16 cellular contexts compared by ENCODE assay signal in the genomic region with DNA sequence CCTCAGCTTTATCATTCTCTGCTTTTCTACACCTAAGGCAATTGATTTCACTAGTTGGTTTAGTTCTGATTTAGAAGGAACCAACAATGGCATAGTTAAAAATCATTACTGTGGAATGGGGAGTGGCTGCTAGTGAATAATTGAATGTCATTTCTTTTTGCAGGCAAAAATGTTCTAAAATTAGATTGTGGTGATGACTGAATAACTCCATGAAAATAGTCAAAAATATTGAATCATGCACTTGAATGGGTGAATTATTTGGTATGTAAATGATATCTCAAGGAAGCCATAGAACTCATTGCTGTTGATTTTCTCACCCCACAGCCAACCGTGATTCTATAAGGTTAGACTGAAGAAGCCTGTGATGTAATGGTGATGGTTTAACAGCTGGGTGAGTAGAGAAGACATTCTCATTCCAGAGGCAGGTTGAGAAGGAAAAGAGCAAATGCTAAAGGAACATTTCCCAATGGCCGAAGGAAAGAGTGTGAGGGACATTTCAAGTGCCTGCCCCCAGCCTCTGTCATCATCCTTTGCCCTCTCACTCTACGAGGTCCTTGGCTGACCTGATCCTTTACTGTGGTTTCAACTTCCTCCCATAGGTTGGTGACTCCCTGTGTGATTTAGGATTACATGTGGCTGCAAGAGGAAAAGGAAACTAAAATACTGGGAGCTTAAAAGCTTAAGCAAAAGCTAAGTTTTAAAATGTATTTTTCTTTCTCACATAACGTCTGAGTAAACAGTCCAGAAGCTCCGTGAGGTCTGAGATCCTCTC. TPM values are rescaled to one million over a fixed set of nuclear protein-coding genes. Genes with fewer than 3 reads are reported as not detected.
DNase-seq lines count a peak whose midpoint lies in the region; ATAC-seq and TF ChIP-seq lines count a peak whose summit lies in the region.
"Had no signal": no experiment of that assay in that cellular context is flagged by ENCODE, and none has a peak within 500 bp of the region (broad histone marks: within the 10 kb centered on the region; RNA-seq: fewer than 3 reads in every experiment).

No MANE protein-coding gene starts in this region.

- no peaks in the 10 kb centered on the region for H3K27me3 ChIP-seq in DND-41 (ENCODE audit: insufficient read depth, low read length, poor library complexity)
- H3K27me3 ChIP-seq in mesenchymal stem cell (ENCODE audit: control insufficient read depth in 1 of 2, insufficient read depth in 1 of 2, low read length in 2 of 2) = no peaks in the 10 kb centered on the region
- no peaks in the 10 kb centered on the region for H3K27me3 ChIP-seq in heart left ventricle
- H3K27me3 ChIP-seq: hepatocyte, tibial artery had no signal

- H2BK12ac ChIP-seq in mesenchymal stem cell (ENCODE audit: low read length in 2 of 2) = no peak overlapping the region

- TF ChIP-seq POLR2A in heart left ventricle (IDR thresholded peaks at IDR 0.05) = no peak

- H2BK15ac ChIP-seq in mesenchymal stem cell (ENCODE audit: low read depth, poor library complexity, severe bottlenecking) = no peak overlapping the region

- H3K18ac ChIP-seq in mesenchymal stem cell (ENCODE audit: low read depth in 1 of 2, low read length in 2 of 2) = no peak overlapping the region

- no peak overlapping the region for H2BK5ac ChIP-seq in mesenchymal stem cell (ENCODE audit: low read depth, low read length, poor library complexity, severe bottlenecking)

- H4K8ac ChIP-seq in mesenchymal stem cell (ENCODE audit: low read length) = no peak overlapping the region

- no peak overlapping the region for H3K4me2 ChIP-seq in DND-41 (ENCODE audit: insufficient read depth, low read length)
- no peak overlapping the region for H3K4me2 ChIP-seq in mesenchymal stem cell (ENCODE audit: low read length, poor library complexity, severe bottlenecking)
- H3K4me2 ChIP-seq: hepatocyte had no signal

- H3K36me3 ChIP-seq in DND-41 (ENCODE audit: insufficient read depth, low read length) (no peaks in the 10 kb centered on the region), mesenchymal stem cell (ENCODE audit: control insufficient read depth in 1 of 2, insufficient read depth in 2 of 2, low read depth in 1 of 2, low read length in 2 of 2) (no peaks in the 10 kb centered on the region), heart left ventricle (no peaks in the 10 kb centered on the region)
- H3K36me3 ChIP-seq: tibial artery had no signal

- intact Hi-C loops in heart left ventricle (cut with DNase I) = no loop called here

- H3K79me2 ChIP-seq in DND-41 (ENCODE audit: insufficient read depth, low read length) = no peaks in the 10 kb centered on the region
- H3K79me2 ChIP-seq: hepatocyte had no signal

- H3K23ac ChIP-seq in mesenchymal stem cell (ENCODE audit: low read length in 2 of 2) = no peak overlapping the region

- H2AFZ ChIP-seq in DND-41 (ENCODE audit: low read depth, low read length) (no peak overlapping the region), mesenchymal stem cell (ENCODE audit: low read depth, low read length) (no peak overlapping the region)
- H2AFZ ChIP-seq: hepatocyte had no signal

- 94% methylated on average over 4 of the region's 5 CpGs for WGBS in mesenchymal stem cell
- WGBS in heart left ventricle, 4 donors = 75 to 81% (median 80%) methylated on average over 5 of the region's 5 CpGs

- peak overlapping the region; percentile 82 for H3K27ac Mint-ChIP-seq in activated naive CD8-positive, alpha-beta T cell treated with anti-CD3 and anti-CD28 coated beads, Interleukin-2, amount 50 U/mL, for 24 hours
- H3K27ac Mint-ChIP-seq: activated CD4-positive, alpha-beta T cell treated with anti-CD3 and anti-CD28 coated beads, Interleukin-2, amount 10 ng/mL, durations not matched to agents 7 days and 5 days; CD4-positive, alpha-beta T cell; progenitor cell of endocrine pancreas had no signal

- no peak overlapping the region for H3K4me3 ChIP-seq in DND-41 (ENCODE audit: low read depth in 1 of 2, low read length in 2 of 2)
- no peak overlapping the region for H3K4me3 ChIP-seq in mesenchymal stem cell (ENCODE audit: insufficient read depth in 1 of 2, low read depth in 1 of 2, low read length in 2 of 2)
- no peak overlapping the region for H3K4me3 ChIP-seq in heart left ventricle
- H3K4me3 ChIP-seq: hepatocyte, tibial artery had no signal

- H3K4me1 ChIP-seq in DND-41 (ENCODE audit: insufficient read depth, low read length) = peaks cover 3% of the 10 kb centered on the region; the same call in 1 of the 2 replicates
- no peaks in the 10 kb centered on the region for H3K4me1 ChIP-seq in mesenchymal stem cell (ENCODE audit: control insufficient read depth, insufficient read depth, low read depth, low read length)
- peaks cover 2 to 42% (median 13%) of the 10 kb centered on the region in 12 donors for H3K4me1 ChIP-seq in heart left ventricle

- peaks cover 6% of the 10 kb centered on the region for H3K9me3 Mint-ChIP-seq in activated naive CD8-positive, alpha-beta T cell treated with anti-CD3 and anti-CD28 coated beads, Interleukin-2, amount 50 U/mL, for 24 hours
- H3K9me3 Mint-ChIP-seq: activated CD4-positive, alpha-beta T cell treated with anti-CD3 and anti-CD28 coated beads, Interleukin-2, amount 10 ng/mL, durations not matched to agents 7 days and 5 days; CD4-positive, alpha-beta T cell had no signal

- H4K91ac ChIP-seq in mesenchymal stem cell (ENCODE audit: low read length) = no peak overlapping the region

- H3K14ac ChIP-seq in mesenchymal stem cell (ENCODE audit: low read length in 2 of 2) = no peak overlapping the region

- H3K9ac ChIP-seq in DND-41 (ENCODE audit: low read depth, low read length) (no peak overlapping the region), mesenchymal stem cell (ENCODE audit: low read length) (peak overlapping the region; percentile 13)

- H3K79me1 ChIP-seq in mesenchymal stem cell (replicated peaks; ENCODE audit: low read length, poor library complexity, severe bottlenecking) = no peaks in the 10 kb centered on the region

- H3K27ac ChIP-seq in DND-41 (ENCODE audit: low read length) (no peak overlapping the region), mesenchymal stem cell (ENCODE audit: low read length, poor library complexity, severe bottlenecking) (no peak overlapping the region), heart left ventricle (peak overlapping the region in 1 of 12 donors; percentile 10)
- H3K27ac ChIP-seq: hepatocyte, tibial artery had no signal

- H3K4me3 Mint-ChIP-seq in activated naive CD8-positive, alpha-beta T cell treated with anti-CD3 and anti-CD28 coated beads, Interleukin-2, amount 50 U/mL, for 24 hours = no peak overlapping the region
- H3K4me3 Mint-ChIP-seq: activated CD4-positive, alpha-beta T cell treated with anti-CD3 and anti-CD28 coated beads, Interleukin-2, amount 10 ng/mL, durations not matched to agents 7 days and 5 days; CD4-positive, alpha-beta T cell had no signal

- TF ChIP-seq CTCF in DND-41 (IDR thresholded peaks at IDR 0.05; ENCODE audit: borderline replicate concordance, extremely low read depth, low read length, poor library complexity, severe bottlenecking) (no peak), heart left ventricle (IDR thresholded peaks at IDR 0.05) (no peak)

- H2AK5ac ChIP-seq in mesenchymal stem cell (ENCODE audit: low read length, severe bottlenecking) = no peak overlapping the region

- no peaks in the 10 kb centered on the region for H3K36me3 Mint-ChIP-seq in activated naive CD8-positive, alpha-beta T cell treated with anti-CD3 and anti-CD28 coated beads, Interleukin-2, amount 50 U/mL, for 24 hours (ENCODE audit: low read depth)

- no peak for DNase-seq in DND-41
- DNase-seq in HT1080 (ENCODE audit: low read depth) = peak; percentile 18
- no peak for DNase-seq in activated naive CD8-positive, alpha-beta T cell treated with anti-CD3 and anti-CD28 coated beads, Interleukin-2, amount 50 U/mL, for 24 hours
- peak; percentile 52 for DNase-seq in mesenchymal stem cell
- DNase-seq in heart left ventricle = no peak
- DNase-seq: activated CD4-positive, alpha-beta T cell treated with anti-CD3 and anti-CD28 coated beads, Interleukin-2, amount 10 ng/mL, durations not matched to agents 7 days and 5 days; CD4-positive, alpha-beta T cell; cerebellar nuclear complex; NCI-H1105 treated with DMSO at 0.1 percent for 48 hours; SHP77 treated with DMSO at 0.1 percent for 48 hours; T-helper 9 cell; tibial artery had no signal

- H4K20me1 ChIP-seq in DND-41 (ENCODE audit: insufficient read depth, low read length) = no peaks in the 10 kb centered on the region

- H3K4me1 Mint-ChIP-seq in activated naive CD8-positive, alpha-beta T cell treated with anti-CD3 and anti-CD28 coated beads, Interleukin-2, amount 50 U/mL, for 24 hours = peaks cover 27% of the 10 kb centered on the region

- peaks cover 17% of the 10 kb centered on the region for H3K27me3 Mint-ChIP-seq in activated naive CD8-positive, alpha-beta T cell treated with anti-CD3 and anti-CD28 coated beads, Interleukin-2, amount 50 U/mL, for 24 hours
- H3K27me3 Mint-ChIP-seq: progenitor cell of endocrine pancreas had no signal

- no peak overlapping the region for H3K4ac ChIP-seq in mesenchymal stem cell (ENCODE audit: low read depth in 1 of 2, low read length in 2 of 2)

- H3K9me3 ChIP-seq in DND-41 (ENCODE audit: insufficient read depth, low read length, severe bottlenecking) = no peaks in the 10 kb centered on the region
- no peaks in the 10 kb centered on the region for H3K9me3 ChIP-seq in mesenchymal stem cell (ENCODE audit: control insufficient read depth, low read length)
- H3K9me3 ChIP-seq in heart left ventricle = no peaks in the 10 kb centered on the region
- H3K9me3 ChIP-seq: tibial artery had no signal

- ATAC-seq in DND-41 (ENCODE audit: insufficient read depth, low read depth) = peak; percentile 57; the same call in 2 of the 3 replicates
- ATAC-seq in activated naive CD8-positive, alpha-beta T cell treated with anti-CD3 and anti-CD28 coated beads, Interleukin-2, amount 50 U/mL, for 24 hours = no peak
- ATAC-seq in HG03520 (IDR thresholded peaks at IDR 0.05; ENCODE audit: unreplicated experiment) = no peak
- ATAC-seq in HG02571 (IDR thresholded peaks at IDR 0.05; ENCODE audit: unreplicated experiment) = no peak
- no peak for ATAC-seq in heart left ventricle

- H2BK120ac ChIP-seq in mesenchymal stem cell (ENCODE audit: low read depth, low read length) = no peak overlapping the region

RNA-seq across cellular contexts. Expression of gene OVAAL, which starts 12.5 kb away (rescaled TPM):
- total RNA-seq in HT1080 (2014; rRNA removed; shearing (Covaris generic)) = 2.4 and 2.7 TPM in 2 replicates
- polyA plus RNA-seq in HT1080 (2015; cell fraction: cytosol; rRNA removed) = 0.36 and 0.99 TPM in 2 replicates
- 0.14 and 0.47 TPM in 2 replicates for polyA plus RNA-seq in HT1080 (2015; cell fraction: nucleus; rRNA removed)
- polyA plus RNA-seq in mesenchymal stem cell (2013, experiment 1 of 2) = not detected
- not detected for polyA plus RNA-seq in mesenchymal stem cell (2013, experiment 2 of 2)
- 10 to 100 TPM in 1 of 9 donors, 1 to 10 TPM in 8; 1.5 to 13.9 (median 2.4) TPM for total RNA-seq in heart left ventricle
- 10 to 100 TPM in 1 of 2 donors, 1 to 10 TPM in 1; 2.8 to 13.8 TPM for polyA plus RNA-seq in heart left ventricle
- total RNA-seq: activated CD4-positive, alpha-beta T cell treated with anti-CD3 and anti-CD28 coated beads, Interleukin-2, amount 10 ng/mL, durations not matched to agents 7 days and 5 days; CD4-positive, alpha-beta T cell; hepatocyte; progenitor cell of endocrine pancreas had no signal
- polyA plus RNA-seq: hepatocyte had no signal

Comparison
In these comparisons a context has a peak if more than half of its experiments do, and no peak if none do; other contexts are left out.
1. DNase-seq: peak in HT1080 (single experiment) and mesenchymal stem cell (single experiment); none in DND-41 (single experiment), activated naive CD8-positive, alpha-beta T cell treated with anti-CD3 and anti-CD28 coated beads, Interleukin-2, amount 50 U/mL, for 24 hours (single experiment) and heart left ventricle (0 of 5).